20 cellular contexts compared by ENCODE assay signal in genomic region chr2:175836361-175836760, GRCh38.
"Had no signal": no experiment of that assay in that cellular context is flagged by ENCODE, and none has a peak within 500 bp of the region (broad histone marks: within the 10 kb centered on the region; RNA-seq: fewer than 3 reads in every experiment).

No MANE protein-coding gene starts in this region.

- H3K27me3 ChIP-seq: ascending aorta, esophagus muscularis mucosa, right atrium auricular region, testis, upper lobe of left lung had no signal

- H3K9me3 ChIP-seq: ascending aorta, esophagus muscularis mucosa, mucosa of descending colon, prostate gland, right atrium auricular region, SK-N-SH, testis, upper lobe of left lung had no signal

- ATAC-seq: activated CD4-positive, alpha-beta T cell treated with anti-CD3 and anti-CD28 coated beads for 36 hours; activated CD8-positive, alpha-beta T cell treated with anti-CD3 and anti-CD28 coated beads for 36 hours; activated naive CD8-positive, alpha-beta T cell treated with anti-CD3 and anti-CD28 coated beads, Interleukin-2, amount 50 U/mL, for 24 hours; naive thymus-derived CD8-positive, alpha-beta T cell; WTC11 had no signal

- H3K4me1 ChIP-seq: prostate gland, right atrium auricular region, testis, upper lobe of left lung had no signal

- H3K27ac ChIP-seq: ascending aorta, esophagus muscularis mucosa, prostate gland, right atrium auricular region, testis, upper lobe of left lung had no signal

- H3K4me2 ChIP-seq: SK-N-SH, smooth muscle cell had no signal

- H3K4me3 ChIP-seq: ascending aorta, esophagus muscularis mucosa, mucosa of descending colon, prostate gland, right atrium auricular region, smooth muscle cell, testis, upper lobe of left lung had no signal

- H3K9ac ChIP-seq: SK-N-SH had no signal

- DNase-seq: activated CD4-positive, alpha-beta T cell treated with anti-CD3 and anti-CD28 coated beads for 36 hours; activated CD8-positive, alpha-beta T cell treated with anti-CD3 and anti-CD28 coated beads for 36 hours; activated naive CD4-positive, alpha-beta T cell treated with anti-CD3 and anti-CD28 coated beads for 36 hours; activated naive CD8-positive, alpha-beta T cell treated with anti-CD3 and anti-CD28 coated beads, Interleukin-2, amount 50 U/mL, for 24 hours; activated T-cell treated with anti-CD3 and anti-CD28 coated beads, Interleukin-2, amount 50 U/mL, for 24 hours; dermis blood vessel endothelial cell; effector memory CD4-positive, alpha-beta T cell; left ventricle myocardium superior; mucosa of descending colon; naive thymus-derived CD8-positive, alpha-beta T cell; SK-N-SH; stimulated activated CD4-positive, alpha-beta T cell treated with anti-CD3 and anti-CD28 coated beads, Interleukin-4, amount 100 ng/mL, for 4 hours; testis; upper lobe of left lung had no signal

- H3K36me3 ChIP-seq: ascending aorta, esophagus muscularis mucosa, prostate gland, right atrium auricular region, upper lobe of left lung had no signal
